In genomic region chr20:53678990-53679596, GRCh38 we compare ENCODE assay signal across 15 cellular contexts.
A peak's percentile ranks its signal among the peaks of the same experiment; 100 is the strongest.
DNase-seq lines count a peak whose midpoint lies in the region; ATAC-seq, FAIRE-seq and TF ChIP-seq lines count a peak whose summit lies in the region.
"Had no signal": no experiment of that assay in that cellular context is flagged by ENCODE, and none has a peak within 500 bp of the region (broad histone marks: within the 10 kb centered on the region; RNA-seq: fewer than 3 reads in every experiment).

No MANE protein-coding gene starts in this region.

- no TSS peak for BruUV-seq in HCT116 (replicated peaks; lab: Mats Ljungman, UMichigan)
- no TSS peak for BruUV-seq in GM12878 (replicated peaks; lab: Mats Ljungman, UMichigan)

- TF ChIP-seq POLR2A in HCT116 (IDR thresholded peaks at IDR 0.05; ENCODE audit: borderline replicate concordance, extremely low read depth, insufficient read depth, insufficient read length) (no peak), GM12878 (IDR thresholded peaks at IDR 0.05; ENCODE audit: low read depth, low read length) (no peak), adrenal gland (IDR thresholded peaks at IDR 0.05) (no peak), spleen (IDR thresholded peaks at IDR 0.05) (no peak)

- H3K27me3 ChIP-seq in HCT116 (ENCODE audit: insufficient read depth, low read length), result no peaks in the 10 kb centered on the region
- H3K27me3 ChIP-seq in GM12878 (replicated peaks in 1 of 2; ENCODE audit: control insufficient read depth in 2 of 2, insufficient read depth in 2 of 2, low read length in 1 of 2), result no peaks in the 10 kb centered on the region
- no peaks in the 10 kb centered on the region for H3K27me3 ChIP-seq in adrenal gland
- H3K27me3 ChIP-seq in spleen (replicated peaks in 1 of 7), result no peaks in the 10 kb centered on the region
- H3K27me3 ChIP-seq: tibial artery had no signal

- ATAC-seq in HCT116 (no peak), GM12878 (no peak)

- H3K4me3 Mint-ChIP-seq in mesothelial cell of epicardium, result no peak overlapping the region

- no peaks in the 10 kb centered on the region for H3K9me2 ChIP-seq in HCT116 (ENCODE audit: insufficient read depth)

- CTCF ChIA-PET in HCT116 (lab: Charles Lee), result no interaction called here
- CTCF ChIA-PET in GM12878 (lab: Yijun Ruan, JAX), result interaction anchor here (1.1 to 1.2 kb wide), 2 partner anchors 10 to 12 kb away, joined by 4 to 5 read pairs; no protein-coding TSS in a partner anchor

- no peaks in the 10 kb centered on the region for H3K27me3 Mint-ChIP-seq in mesothelial cell of epicardium (ENCODE audit: low read depth)
- H3K27me3 Mint-ChIP-seq: IgD-negative memory B cell, naive B cell had no signal

- SMC1A ChIA-PET in GM12878 (lab: Charles Lee; ENCODE audit: uncharacterized antibody, unreplicated experiment), result interaction anchor here (0.6 to 1.3 kb wide), 4 partner anchors 9 to 217 kb away, joined by 3 to 4 read pairs (median 4); no protein-coding TSS in a partner anchor

- TF ChIP-seq CTCF in HCT116 (IDR thresholded peaks at IDR 0.05 in 2 of 3, conservative IDR thresholded peaks at IDR 0.05 in 1 of 3; ENCODE audit: borderline replicate concordance in 1 of 3, insufficient read depth in 1 of 3, low read depth in 2 of 3, low read length in 2 of 3), result no peak
- TF ChIP-seq CTCF in GM12878 (IDR thresholded peaks at IDR 0.05 in 2 of 3, conservative IDR thresholded peaks at IDR 0.05 in 1 of 3; ENCODE audit: control insufficient read depth in 2 of 3, extremely low read depth in 1 of 3, insufficient read depth in 1 of 3, low read depth in 3 of 3, low read length in 3 of 3), result no peak
- no peak for TF ChIP-seq CTCF in mesothelial cell of epicardium (IDR thresholded peaks at IDR 0.05; ENCODE audit: unreplicated experiment)
- TF ChIP-seq CTCF in adrenal gland (IDR thresholded peaks at IDR 0.05), result no peak
- TF ChIP-seq CTCF in spleen (IDR thresholded peaks at IDR 0.05 in 8 of 11, conservative IDR thresholded peaks at IDR 0.05 in 3 of 11), result no peak

- H2AFZ ChIP-seq in HCT116 (ENCODE audit: low read depth, low read length, poor library complexity, severe bottlenecking) (peak overlapping the region; percentile 57), GM12878 (ENCODE audit: control insufficient read depth, low read depth, low read length) (no peak overlapping the region; the same call in 1 of the 2 replicates)

- H3K9me3 ChIP-seq in HCT116 (ENCODE audit: control insufficient read depth in 1 of 2, insufficient read depth in 1 of 2, low read depth in 1 of 2, low read length in 2 of 2), result no peaks in the 10 kb centered on the region
- no peaks in the 10 kb centered on the region for H3K9me3 ChIP-seq in GM12878 (replicated peaks; ENCODE audit: control insufficient read depth, insufficient read depth, low read length)
- no peaks in the 10 kb centered on the region for H3K9me3 ChIP-seq in adrenal gland (replicated peaks in 1 of 3)
- H3K9me3 ChIP-seq in spleen, result no peaks in the 10 kb centered on the region
- H3K9me3 ChIP-seq: tibial artery had no signal

- in situ Hi-C loops in GM12878 (cut with MboI), result no loop called here

- H3K9me3 Mint-ChIP-seq in mesothelial cell of epicardium, result no peaks in the 10 kb centered on the region
- H3K9me3 Mint-ChIP-seq: IgD-negative memory B cell, naive B cell had no signal

- FAIRE-seq in GM12878 (lab: Jason Lieb, UNC), result no peak
- FAIRE-seq in RCC 7860 (lab: Jason Lieb, UNC), result no peak

- H3K4me2 ChIP-seq in HCT116 (ENCODE audit: low read length) (no peak overlapping the region), GM12878 (ENCODE audit: control insufficient read depth, insufficient read depth) (no peak overlapping the region)

- H3K9ac ChIP-seq in HCT116 (ENCODE audit: low read length) (no peak overlapping the region), GM12878 (ENCODE audit: control insufficient read depth, insufficient read depth, low read length) (no peak overlapping the region)

- H4K20me1 ChIP-seq in HCT116 (ENCODE audit: insufficient read depth) (no peaks in the 10 kb centered on the region), GM12878 (ENCODE audit: control insufficient read depth, insufficient read depth) (no peaks in the 10 kb centered on the region)

- H3K79me2 ChIP-seq in HCT116 (ENCODE audit: insufficient read depth, low read length) (no peaks in the 10 kb centered on the region), GM12878 (ENCODE audit: control insufficient read depth, insufficient read depth, low read length) (no peaks in the 10 kb centered on the region)

- no peaks in the 10 kb centered on the region for H3K36me3 Mint-ChIP-seq in mesothelial cell of epicardium
- H3K36me3 Mint-ChIP-seq: IgD-negative memory B cell, naive B cell had no signal

- DNase-seq in Ammon's horn (ENCODE audit: low spot score) (peak; percentile 44), HCT116 (ENCODE audit: low read depth, low spot score) (no peak), GM12878 (ENCODE audit: low read depth, low spot score) (no peak), mesothelial cell of epicardium (ENCODE audit: low spot score in 2 of 2, unreplicated experiment in 2 of 2) (no peak), adrenal gland (no peak), RCC 7860 (ENCODE audit: low spot score) (no peak), spleen (no peak), ecto neural progenitor cell (ENCODE audit: low spot score) (no peak)
- DNase-seq: activated CD8-positive, alpha-beta memory T cell treated with anti-CD3 and anti-CD28 coated beads, Interleukin-2, amount 50 U/mL, for 48 hours; cerebellar nuclear complex; naive B cell; NCI-H510A treated with DMSO at 0.1 percent for 48 hours; stimulated activated CD4-positive, alpha-beta T cell treated with anti-CD3 and anti-CD28 coated beads, Interleukin-4, amount 100 ng/mL, for 1 hour; tibial artery had no signal

- no peaks in the 10 kb centered on the region for H3K36me3 ChIP-seq in HCT116 (ENCODE audit: control insufficient read depth in 1 of 2, insufficient read depth in 2 of 2, low read length in 2 of 2)
- no peaks in the 10 kb centered on the region for H3K36me3 ChIP-seq in GM12878 (ENCODE audit: control insufficient read depth in 2 of 2, insufficient read depth in 2 of 2, low read length in 1 of 2)
- H3K36me3 ChIP-seq in adrenal gland (replicated peaks in 1 of 2), result no peaks in the 10 kb centered on the region
- H3K36me3 ChIP-seq in spleen, result no peaks in the 10 kb centered on the region
- H3K36me3 ChIP-seq: tibial artery had no signal

- H3K4me1 Mint-ChIP-seq in mesothelial cell of epicardium, result peaks cover 35% of the 10 kb centered on the region

- H3K27ac ChIP-seq in HCT116 (ENCODE audit: low read depth, low read length) (no peak overlapping the region), GM12878 (ENCODE audit: control insufficient read depth, insufficient read depth) (no peak overlapping the region), adrenal gland (no peak overlapping the region), spleen (peak overlapping the region in 1 of 8 donors; percentile 82)
- H3K27ac ChIP-seq: tibial artery had no signal

- intact Hi-C loops in HCT116 (cut with micrococcal nuclease) (no loop called here), GM12878 (cut with micrococcal nuclease; ENCODE audit: unreplicated experiment) (no loop called here), adrenal gland (cut with DNase I) (no loop called here), spleen (cut with DNase I; ENCODE audit: low total_unique reads) (no loop called here)

- H3K4me3 ChIP-seq in HCT116 (replicated peaks in 1 of 2; ENCODE audit: low read depth in 1 of 2, low read length in 2 of 2), result no peak overlapping the region
- no peak overlapping the region for H3K4me3 ChIP-seq in GM12878
- H3K4me3 ChIP-seq in adrenal gland, result no peak overlapping the region
- no peak overlapping the region for H3K4me3 ChIP-seq in spleen
- H3K4me3 ChIP-seq: tibial artery had no signal

- RAD21 ChIA-PET in HCT116 (lab: Charles Lee; ENCODE audit: low non-redundant PET in 1 of 2, low total read pairs in 2 of 2, uncharacterized antibody in 2 of 2, unreplicated experiment in 2 of 2) (no interaction called here), GM12878 (lab: Charles Lee; ENCODE audit: unreplicated experiment) (interaction anchor here (0.7 to 1.7 kb wide), 2 partner anchors 18 to 23 kb away, joined by 3 to 7 read pairs; no protein-coding TSS in a partner anchor)

- TF ChIP-seq EP300 in GM12878 (IDR thresholded peaks at IDR 0.05; ENCODE audit: borderline replicate concordance in 1 of 2, control insufficient read depth in 1 of 2, low read depth in 2 of 2, low read length in 2 of 2), result no peak

- TF ChIP-seq RAD21 in HCT116 (IDR thresholded peaks at IDR 0.05; ENCODE audit: low read depth), result no peak
- TF ChIP-seq RAD21 in GM12878 (IDR thresholded peaks at IDR 0.05; ENCODE audit: insufficient read depth, low read depth, low read length), result no peak

- 84% methylated on average over 3 of the region's 3 CpGs for WGBS in GM12878 (ENCODE audit: insufficient coverage, insufficient replicate concordance, low lambda C conversion rate, missing lambda C conversion rate)
- WGBS in adrenal gland, 4 donors, result 71 to 75% (median 71%) methylated on average over 3 of the region's 3 CpGs
- WGBS in spleen, 5 donors, result 61 to 87% (median 71%) methylated on average over 3 of the region's 3 CpGs

- H3K27ac Mint-ChIP-seq in mesothelial cell of epicardium, result peak overlapping the region; percentile 94
- H3K27ac Mint-ChIP-seq: IgD-negative memory B cell had no signal

- H3K4me1 ChIP-seq in HCT116 (ENCODE audit: control insufficient read depth in 1 of 2, insufficient read depth in 2 of 2, low read length in 2 of 2), result peaks cover 4 to 6% of the 10 kb centered on the region in 2 experiments; a peak in 2 of 4 replicates
- H3K4me1 ChIP-seq in GM12878 (ENCODE audit: control insufficient read depth, insufficient read depth, low read length), result peaks cover 8% of the 10 kb centered on the region; the same call in 1 of the 2 replicates
- H3K4me1 ChIP-seq in adrenal gland (replicated peaks in 1 of 2), result peaks cover 0 to 22% of the 10 kb centered on the region in 2 donors
- peaks cover 4 to 47% (median 24%) of the 10 kb centered on the region in 6 donors for H3K4me1 ChIP-seq in spleen

- POLR2A ChIA-PET in HCT116 (lab: Charles Lee) (no interaction called here), GM12878 (lab: Charles Lee) (no interaction called here)

TF ChIP-seq in GM12878, 131 proteins besides CTCF, POLR2A, EP300 and RAD21 (continues in another document):
- TF ChIP-seq RB1 (IDR thresholded peaks at IDR 0.05; ENCODE audit: borderline replicate concordance), result no peak
